1 cellular context compared by ENCODE assay signal in genomic region chr19:39197808-39198207, GRCh38.
A peak's percentile ranks its signal among the peaks of the same experiment; 100 is the strongest.
TF ChIP-seq lines count a peak whose summit lies in the region.

No MANE protein-coding gene starts in this region.

TF ChIP-seq in HepG2, 621 proteins besides CTCF, POLR2A, EP300 and RAD21:
- TF ChIP-seq STAG1 (CRISPR knock-in tag; IDR thresholded peaks at IDR 0.05): peak; percentile 29; the same call in 1 of the 2 replicates
- no peak for TF ChIP-seq MAFG (CRISPR knock-in tag; IDR thresholded peaks at IDR 0.05)
